8 cellular contexts compared by ENCODE assay signal in genomic region chr3:177597325-177598109, GRCh38.
DNase-seq lines count a peak whose midpoint lies in the region; ATAC-seq and TF ChIP-seq lines count a peak whose summit lies in the region.

No MANE protein-coding gene starts in this region.

- no peaks in the 10 kb centered on the region for H3K27me3 ChIP-seq in trophoblast cell (ENCODE audit: insufficient read depth, low read length)

- WGBS in trophoblast cell (ENCODE audit: extremely low coverage, insufficient coverage, insufficient read length) = no CpG with 5 or more reads among the region's 10 CpGs

- H4K8ac ChIP-seq in trophoblast cell (ENCODE audit: low read depth, low read length) = peak overlapping the region; percentile 3

- H3K79me1 ChIP-seq in trophoblast cell (ENCODE audit: low read length) = peaks cover 15% of the 10 kb centered on the region

- DNase-seq in AG09319 (ENCODE audit: extremely low read depth, low read depth) = peak; percentile 82
- peak; percentile 95 for DNase-seq in NCI-H345 (lab: John Stamatoyannopoulos, UW)
- DNase-seq in activated T-helper 2 cell treated with anti-CD3 and anti-CD28 coated beads, Interferon-gamma antibody, Interleukin-2, Interleukin-4, amounts not matched to agents 10 μg/mL and 5 μg/mL and 100 μg/mL, durations not matched to agents 14 hours and 24 hours and 36 hours (ENCODE audit: low spot score) = no peak
- DNase-seq in germinal center (ENCODE audit: low spot score) = peak; percentile 33
- peak in 1 of 2 donors; percentile 19 for DNase-seq in trophoblast cell
- DNase-seq in NCI-H1048 (lab: John Stamatoyannopoulos, UW) = no peak

- peaks cover 13 to 18% of the 10 kb centered on the region in 2 experiments for H3K4me1 ChIP-seq in trophoblast cell (ENCODE audit: control insufficient read depth in 1 of 2, insufficient read depth in 2 of 2, low read length in 2 of 2)

- H4K91ac ChIP-seq in trophoblast cell (ENCODE audit: low read depth, low read length) = peak overlapping the region; percentile 80

- H3K14ac ChIP-seq in trophoblast cell (ENCODE audit: low read length) = peak overlapping the region; percentile 10

- no peak overlapping the region for H2AFZ ChIP-seq in trophoblast cell (ENCODE audit: insufficient read depth, low read length, poor library complexity)

- H3K18ac ChIP-seq in trophoblast cell (ENCODE audit: low read length) = no peak overlapping the region

- H3K27me3 Mint-ChIP-seq in activated T-helper 2 cell treated with anti-CD3 and anti-CD28 coated beads, Interferon-gamma antibody, Interleukin-2, Interleukin-4, amounts not matched to agents 10 μg/mL and 5 μg/mL and 100 μg/mL, durations not matched to agents 14 hours and 24 hours and 36 hours (ENCODE audit: low read depth) = no peaks in the 10 kb centered on the region

- TF ChIP-seq CTCF in AG09319 (IDR thresholded peaks at IDR 0.05; ENCODE audit: low read depth, low read length) = no peak

- H4K12ac ChIP-seq in trophoblast cell (ENCODE audit: low read depth, low read length) = no peak overlapping the region

- peak overlapping the region; percentile 53 for H2BK5ac ChIP-seq in trophoblast cell (ENCODE audit: low read depth, low read length, poor library complexity)

- peak overlapping the region; percentile 53 for H3K4me3 Mint-ChIP-seq in activated T-helper 2 cell treated with anti-CD3 and anti-CD28 coated beads, Interferon-gamma antibody, Interleukin-2, Interleukin-4, amounts not matched to agents 10 μg/mL and 5 μg/mL and 100 μg/mL, durations not matched to agents 14 hours and 24 hours and 36 hours (ENCODE audit: low read depth)

- H3K9me3 ChIP-seq in trophoblast cell (ENCODE audit: insufficient read depth, low read depth, low read length) = no peaks in the 10 kb centered on the region

- no peak overlapping the region for H2AK5ac ChIP-seq in trophoblast cell (ENCODE audit: low read length)

- no peak overlapping the region for H3K4me3 ChIP-seq in trophoblast cell (ENCODE audit: low read depth, low read length)

- peak overlapping the region; percentile 33 for H2BK120ac ChIP-seq in trophoblast cell (ENCODE audit: insufficient read depth, low read length, poor library complexity)

- no peaks in the 10 kb centered on the region for H3K36me3 ChIP-seq in trophoblast cell (ENCODE audit: control insufficient read depth in 1 of 2, insufficient read depth in 2 of 2, low read length in 2 of 2)

- H2BK12ac ChIP-seq in trophoblast cell (ENCODE audit: low read length) = peak overlapping the region; percentile 4

- peak overlapping the region; percentile 90 for H3K27ac Mint-ChIP-seq in activated T-helper 2 cell treated with anti-CD3 and anti-CD28 coated beads, Interferon-gamma antibody, Interleukin-2, Interleukin-4, amounts not matched to agents 10 μg/mL and 5 μg/mL and 100 μg/mL, durations not matched to agents 14 hours and 24 hours and 36 hours

- peak overlapping the region; percentile 21 for H3K4me2 ChIP-seq in trophoblast cell (ENCODE audit: low read length)

- no peak overlapping the region for H3K4ac ChIP-seq in trophoblast cell (ENCODE audit: low read depth, low read length)

- H3K9me3 Mint-ChIP-seq in activated T-helper 2 cell treated with anti-CD3 and anti-CD28 coated beads, Interferon-gamma antibody, Interleukin-2, Interleukin-4, amounts not matched to agents 10 μg/mL and 5 μg/mL and 100 μg/mL, durations not matched to agents 14 hours and 24 hours and 36 hours = no peaks in the 10 kb centered on the region

- peak overlapping the region; percentile 87 for H3K27ac ChIP-seq in trophoblast cell (ENCODE audit: low read depth, low read length)

- peaks cover 4% of the 10 kb centered on the region for H3K36me3 Mint-ChIP-seq in activated T-helper 2 cell treated with anti-CD3 and anti-CD28 coated beads, Interferon-gamma antibody, Interleukin-2, Interleukin-4, amounts not matched to agents 10 μg/mL and 5 μg/mL and 100 μg/mL, durations not matched to agents 14 hours and 24 hours and 36 hours (ENCODE audit: low read depth)

- H3K9ac ChIP-seq in trophoblast cell (ENCODE audit: low read length) = no peak overlapping the region

- ATAC-seq in GM18520 (IDR thresholded peaks at IDR 0.05; ENCODE audit: unreplicated experiment) = peak; percentile 38
- ATAC-seq in HG03097 (IDR thresholded peaks at IDR 0.05; ENCODE audit: low FRiP score, unreplicated experiment) = peak; percentile 76

- H3K79me2 ChIP-seq in trophoblast cell (ENCODE audit: control insufficient read depth, insufficient read depth, low read length, poor library complexity) = no peaks in the 10 kb centered on the region

- no peak overlapping the region for H3K23ac ChIP-seq in trophoblast cell (ENCODE audit: low read length)

- peaks cover 53% of the 10 kb centered on the region for H3K4me1 Mint-ChIP-seq in activated T-helper 2 cell treated with anti-CD3 and anti-CD28 coated beads, Interferon-gamma antibody, Interleukin-2, Interleukin-4, amounts not matched to agents 10 μg/mL and 5 μg/mL and 100 μg/mL, durations not matched to agents 14 hours and 24 hours and 36 hours (ENCODE audit: low read depth)

- intact Hi-C loops in activated T-helper 2 cell treated with anti-CD3 and anti-CD28 coated beads, Interferon-gamma antibody, Interleukin-2, Interleukin-4, amounts not matched to agents 10 μg/mL and 5 μg/mL and 100 μg/mL, durations not matched to agents 14 hours and 24 hours and 36 hours (cut with micrococcal nuclease) = loop anchor here (5.0 kb wide), 1 partner anchor 395 kb away; no protein-coding TSS in a partner anchor

Comparison
In these comparisons a context has a peak if more than half of its experiments do, and no peak if none do; other contexts are left out.
1. DNase-seq: peak in AG09319 (single experiment), NCI-H345 (single experiment) and germinal center (single experiment); none in activated T-helper 2 cell treated with anti-CD3 and anti-CD28 coated beads, Interferon-gamma antibody, Interleukin-2, Interleukin-4, amounts not matched to agents 10 μg/mL and 5 μg/mL and 100 μg/mL, durations not matched to agents 14 hours and 24 hours and 36 hours (single experiment) and NCI-H1048 (single experiment).